9 cellular contexts compared by ENCODE assay signal in the genomic region with DNA sequence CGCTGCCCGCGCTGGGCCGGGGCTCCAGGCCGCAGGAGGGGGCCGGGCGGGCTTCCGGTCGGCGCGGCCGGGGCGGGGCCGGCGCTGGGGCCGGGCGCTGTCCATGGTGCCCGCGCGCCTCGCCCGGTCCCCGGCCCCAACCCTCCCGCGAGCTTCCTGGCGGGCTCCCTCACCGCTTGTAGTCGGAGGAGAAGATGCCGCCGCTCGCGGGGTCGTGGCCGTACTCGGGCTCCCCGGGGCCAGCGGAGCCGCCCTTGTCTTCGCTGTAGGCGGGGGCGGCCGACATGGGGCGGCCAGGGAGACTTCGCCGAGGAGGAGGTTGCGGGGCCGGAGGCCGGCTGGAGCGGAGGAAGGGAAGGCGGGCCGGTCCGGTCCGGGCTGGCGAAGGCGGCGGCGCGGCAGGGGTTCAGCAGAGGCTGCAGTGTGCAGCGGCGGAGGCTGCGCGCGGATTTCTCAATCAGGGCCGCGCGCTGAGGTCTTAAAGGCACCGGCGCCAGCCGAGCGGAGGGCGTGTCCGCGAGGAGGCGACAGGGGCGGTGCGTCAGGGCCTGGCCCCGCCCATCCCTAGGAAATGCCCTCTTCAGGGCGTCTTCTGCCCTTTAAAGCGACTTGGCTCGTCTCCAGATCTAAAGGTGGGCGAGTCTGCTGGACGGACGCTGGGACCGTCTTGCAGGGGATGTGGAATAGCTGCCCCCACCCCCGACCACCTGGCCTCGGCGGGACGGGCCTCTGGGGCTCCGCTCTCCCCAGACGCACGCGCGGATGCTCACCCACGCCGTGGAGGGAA. TPM values are rescaled to one million over a fixed set of nuclear protein-coding genes. Genes with fewer than 3 reads are reported as not detected.
DNase-seq lines count a peak whose midpoint lies in the region; ATAC-seq and TF ChIP-seq lines count a peak whose summit lies in the region.
"Had no signal": no experiment of that assay in that cellular context is flagged by ENCODE, and none has a peak within 500 bp of the region (broad histone marks: within the 10 kb centered on the region; RNA-seq: fewer than 3 reads in every experiment).

Gene AP3B2, minus strand, starts transcription at position 455 of the 787 bp plus-strand sequence. Its CDS starts 169 bp downstream, at position 286.

- H3K9me3 Mint-ChIP-seq in CD14-positive monocyte = no peaks in the 10 kb centered on the region

- H3K27me3 ChIP-seq in NT2/D1 (ENCODE audit: insufficient read depth, insufficient read length) = peaks cover 13% of the 10 kb centered on the region

- H3K4me1 ChIP-seq in NT2/D1 (ENCODE audit: insufficient read depth, insufficient read length) (peaks cover 17% of the 10 kb centered on the region), mucosa of descending colon (ENCODE audit: low read depth) (no peaks in the 10 kb centered on the region)

- peak within 1 kb of the TSS; percentile 74 to 81 for H3K4me3 Mint-ChIP-seq in CD14-positive monocyte

- peaks cover 7% of the 10 kb centered on the region for H3K4me1 Mint-ChIP-seq in CD14-positive monocyte

- peaks cover 4 to 6% (median 6%) of the 10 kb centered on the region in 3 donors for H3K27me3 Mint-ChIP-seq in CD14-positive monocyte (ENCODE audit: low read depth in 3 of 3)

- H3K27ac Mint-ChIP-seq in CD14-positive monocyte = no peak within 1 kb of the TSS

- no peaks in the 10 kb centered on the region for H3K36me3 Mint-ChIP-seq in CD14-positive monocyte

- no peak for DNase-seq in CD14-positive monocyte (ENCODE audit: low spot score)
- peak; percentile 24 for DNase-seq in HS-27A (ENCODE audit: low read depth)
- peak; percentile 72 for DNase-seq in NT2/D1 (ENCODE audit: low read depth, low spot score)
- peak; percentile 83 for DNase-seq in activated CD8-positive, alpha-beta memory T cell treated with anti-CD3 and anti-CD28 coated beads, Interleukin-2, amount 50 U/mL, for 48 hours
- peak; percentile 82 for DNase-seq in epithelial cell of esophagus (ENCODE audit: low read depth)
- DNase-seq in mucosa of descending colon = peak; percentile 75 to 78 (median 78)
- peak; percentile 62 to 63 for DNase-seq in stimulated activated CD8-positive, alpha-beta memory T cell treated with anti-CD3 and anti-CD28 coated beads, Interleukin-2, amount 100 ng/mL, for 48 hours (ENCODE audit: low read depth in 2 of 2)

- TF ChIP-seq CTCF in CD14-positive monocyte (IDR thresholded peaks at IDR 0.05) (no peak), epithelial cell of esophagus (IDR thresholded peaks at IDR 0.05; ENCODE audit: insufficient read depth, low read depth, low read length, missing control alignments) (no peak), mucosa of descending colon (IDR thresholded peaks at IDR 0.05) (no peak)

- intact Hi-C loops in CD14-positive monocyte (cut with micrococcal nuclease) (no loop called here), mucosa of descending colon (cut with DNase I, micrococcal nuclease) (no loop called here)

- peak within 1 kb of the TSS; percentile 85 for H3K9ac ChIP-seq in NT2/D1 (ENCODE audit: insufficient read length, low read depth)

- H3K9me3 ChIP-seq in NT2/D1 (ENCODE audit: insufficient read depth, low read length) = no peaks in the 10 kb centered on the region
- no peaks in the 10 kb centered on the region for H3K9me3 ChIP-seq in mucosa of descending colon

- H3K4me3 ChIP-seq in NT2/D1 (ENCODE audit: insufficient read length, low read depth) (peak within 1 kb of the TSS; percentile 60), epithelial cell of esophagus (ENCODE audit: low read length) (peak within 1 kb of the TSS; percentile 59), mucosa of descending colon (peak within 1 kb of the TSS; percentile 12)

- ATAC-seq in GM19468 (IDR thresholded peaks at IDR 0.05; ENCODE audit: extremely low read depth, unreplicated experiment) (peak; percentile 68), mucosa of descending colon (peak; percentile 97)

- no peaks in the 10 kb centered on the region for H3K36me3 ChIP-seq in NT2/D1 (ENCODE audit: insufficient read depth, insufficient read length, low read length)
- H3K36me3 ChIP-seq in mucosa of descending colon (ENCODE audit: low read depth) = no peaks in the 10 kb centered on the region

RNA-seq across cellular contexts. Expression of gene AP3B2, which starts in this region (rescaled TPM):
- under 1 TPM in 1 of 2 donors, not detected in 1; 0.85 TPM for polyA plus RNA-seq in CD14-positive monocyte
- 1 to 10 TPM in 2 of 3 donors, under 1 TPM in 1; 0.67 to 5.4 (median 1.9) TPM for total RNA-seq in mucosa of descending colon
- total RNA-seq: T-helper 1 cell treated with Interleukin-12 subunit alpha and Interleukin-12 subunit beta and Interleukin-4 antibody, amounts not matched to agents 30 ng/mL and 1 ng/mL, for 36 hours had no signal
